Comparison of ENCODE assay signal across 2 cellular contexts in genomic region chr19:15841875-15842569, GRCh38.
TF ChIP-seq lines count a peak whose summit lies in the region.

No MANE protein-coding gene starts in this region.

TF ChIP-seq in SK-N-SH, 30 proteins besides CTCF, POLR2A, EP300 and RAD21 (continued from another document):
- TF ChIP-seq FOXJ3 (CRISPR knock-in tag; IDR thresholded peaks at IDR 0.05) (no peak), GABPA (IDR thresholded peaks at IDR 0.05; ENCODE audit: low read depth) (no peak), FOSL2 (IDR thresholded peaks at IDR 0.05; ENCODE audit: borderline replicate concordance, low read depth) (no peak), TAF1 (IDR thresholded peaks at IDR 0.05; ENCODE audit: borderline replicate concordance, low read depth, low read length) (no peak), ELF1 (IDR thresholded peaks at IDR 0.05) (no peak), NFIC (IDR thresholded peaks at IDR 0.05; ENCODE audit: borderline replicate concordance) (no peak), TEAD4 (IDR thresholded peaks at IDR 0.05; ENCODE audit: borderline replicate concordance, insufficient read depth) (no peak), MEF2A (IDR thresholded peaks at IDR 0.05; ENCODE audit: borderline replicate concordance, low read depth) (no peak), JUND (IDR thresholded peaks at IDR 0.05) (no peak), REST (IDR thresholded peaks at IDR 0.05; ENCODE audit: low read depth, low read length) (no peak), MXI1 (IDR thresholded peaks at IDR 0.05; ENCODE audit: low read depth, low read length) (no peak), FOXM1 (IDR thresholded peaks at IDR 0.05; ENCODE audit: low read depth) (no peak), PBX3 (IDR thresholded peaks at IDR 0.05) (no peak), CHD2 (IDR thresholded peaks at IDR 0.05; ENCODE audit: low read length, partially characterized antibody) (no peak), NRF1 (IDR thresholded peaks at IDR 0.05; ENCODE audit: low read depth, low read length) (no peak)

TF ChIP-seq in SK-N-SH treated with all-trans-retinoic acid at 6 μM for 48 hours, 23 proteins besides CTCF, POLR2A, EP300 and RAD21 (continued from another document):
- TF ChIP-seq TSHZ2 (CRISPR knock-in tag; IDR thresholded peaks at IDR 0.05) (no peak), CREB5 (CRISPR knock-in tag; IDR thresholded peaks at IDR 0.05; ENCODE audit: low read depth) (no peak), GLIS3 (CRISPR knock-in tag; IDR thresholded peaks at IDR 0.05) (no peak), CSRNP3 (CRISPR knock-in tag; IDR thresholded peaks at IDR 0.05) (no peak), POU6F1 (CRISPR knock-in tag; IDR thresholded peaks at IDR 0.05; ENCODE audit: borderline replicate concordance, low read depth) (no peak)
